1 cellular context compared by ENCODE assay signal in the genomic region with DNA sequence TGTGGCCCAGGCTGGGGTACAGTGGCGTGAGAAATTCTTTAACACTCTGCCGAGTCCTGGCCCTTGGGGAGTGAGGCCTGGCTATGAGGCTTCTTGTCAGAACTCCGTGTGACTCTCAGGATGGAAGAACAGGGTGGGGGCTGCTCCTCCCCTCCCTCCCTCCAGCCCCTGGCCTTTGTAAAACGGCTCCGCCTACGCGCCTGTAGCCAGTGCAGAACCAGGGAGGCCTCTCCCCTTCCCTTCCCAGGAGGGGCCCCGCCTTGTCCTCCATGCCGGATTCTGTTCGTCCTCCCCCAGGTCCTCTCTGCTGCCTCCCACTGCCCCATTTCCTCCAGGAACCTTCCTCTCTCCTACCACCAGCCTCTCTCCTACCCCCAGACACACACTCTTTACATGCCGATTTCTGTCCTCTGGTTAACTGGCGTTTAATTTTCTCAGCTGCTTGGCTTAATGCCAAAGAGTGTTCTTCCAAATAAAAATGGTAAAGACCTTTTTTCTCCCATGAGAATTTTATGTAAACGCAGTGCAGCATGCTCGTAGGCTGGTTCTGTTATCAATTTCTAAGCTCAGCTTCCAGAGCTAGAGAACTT.
TF ChIP-seq lines count a peak whose summit lies in the region.

No MANE protein-coding gene starts in this region.

TF ChIP-seq in HepG2, 621 proteins besides CTCF, POLR2A, EP300 and RAD21:
- TF ChIP-seq ATF1 (CRISPR knock-in tag; IDR thresholded peaks at IDR 0.05) (no peak), LCORL (IDR thresholded peaks at IDR 0.05) (0 out of 2 replicates have a peak, but pooled peaks have one; percentile 31), LCORL (CRISPR knock-in tag; IDR thresholded peaks at IDR 0.05) (no peak)
- TF ChIP-seq, protein P1, sequence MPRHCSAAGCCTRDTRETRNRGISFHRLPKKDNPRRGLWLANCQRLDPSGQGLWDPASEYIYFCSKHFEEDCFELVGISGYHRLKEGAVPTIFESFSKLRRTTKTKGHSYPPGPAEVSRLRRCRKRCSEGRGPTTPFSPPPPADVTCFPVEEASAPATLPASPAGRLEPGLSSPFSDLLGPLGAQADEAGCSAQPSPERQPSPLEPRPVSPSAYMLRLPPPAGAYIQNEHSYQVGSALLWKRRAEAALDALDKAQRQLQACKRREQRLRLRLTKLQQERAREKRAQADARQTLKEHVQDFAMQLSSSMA (CRISPR knock-in tag; IDR thresholded peaks at IDR 0.05) = no peak
